Comparison of ENCODE assay signal across 8 cellular contexts in genomic region chr22:37746366-37747089, GRCh38. TPM values are rescaled to one million over a fixed set of nuclear protein-coding genes. Genes with fewer than 3 reads are reported as not detected.
DNase-seq lines count a peak whose midpoint lies in the region; ATAC-seq and TF ChIP-seq lines count a peak whose summit lies in the region.

No MANE protein-coding gene starts in this region.

- H3K9ac ChIP-seq in HCT116 (ENCODE audit: low read length), result peak overlapping the region; percentile 99

- no peaks in the 10 kb centered on the region for H3F3A ChIP-seq in DOHH2 (ENCODE audit: control insufficient read depth, insufficient read depth)

- H3K36me3 ChIP-seq in DOHH2 (ENCODE audit: control insufficient read depth, low read length) (peaks cover 6% of the 10 kb centered on the region), HCT116 (ENCODE audit: control insufficient read depth in 1 of 2, insufficient read depth in 2 of 2, low read length in 2 of 2) (no peaks in the 10 kb centered on the region; a peak in 1 of 4 replicates)

- H3K79me2 ChIP-seq in DOHH2 (ENCODE audit: control insufficient read depth, low read length), result peaks cover 46% of the 10 kb centered on the region
- H3K79me2 ChIP-seq in HCT116 (ENCODE audit: insufficient read depth, low read length), result peaks cover 63% of the 10 kb centered on the region

- H3K4me1 ChIP-seq in DOHH2 (ENCODE audit: control insufficient read depth, low read length), result peaks cover 18% of the 10 kb centered on the region
- peaks cover 71 to 85% of the 10 kb centered on the region in 2 experiments for H3K4me1 ChIP-seq in HCT116 (ENCODE audit: control insufficient read depth in 1 of 2, insufficient read depth in 2 of 2, low read length in 2 of 2)

- H3K4me2 ChIP-seq in DOHH2 (ENCODE audit: low read length), result peak overlapping the region; percentile 79
- H3K4me2 ChIP-seq in HCT116 (ENCODE audit: low read length), result peak overlapping the region; percentile 100

- CTCF ChIA-PET in HCT116 (lab: Charles Lee), result interaction anchor here (0.7 kb wide), 1 partner anchor 240 kb away, joined by 3 read pairs; no protein-coding TSS in a partner anchor

- peak overlapping the region; percentile 61 for H3K27ac ChIP-seq in DOHH2 (ENCODE audit: low read depth, low read length)
- H3K27ac ChIP-seq in HCT116 (ENCODE audit: low read depth, low read length), result peak overlapping the region; percentile 98
- peak overlapping the region in 44 of 59 donors; percentile 9 to 90 (median 66) for H3K27ac ChIP-seq in dorsolateral prefrontal cortex

- H3K9me3 ChIP-seq in DOHH2 (ENCODE audit: control insufficient read depth, insufficient read depth, low read length) (no peaks in the 10 kb centered on the region), HCT116 (ENCODE audit: control insufficient read depth in 1 of 2, insufficient read depth in 1 of 2, low read depth in 1 of 2, low read length in 2 of 2) (no peaks in the 10 kb centered on the region)

- H3K27me3 ChIP-seq in DOHH2 (ENCODE audit: control insufficient read depth, low read length), result no peaks in the 10 kb centered on the region
- H3K27me3 ChIP-seq in HCT116 (ENCODE audit: insufficient read depth, low read length), result no peaks in the 10 kb centered on the region
- peaks cover 0 to 5% (median 0%) of the 10 kb centered on the region in 45 donors for H3K27me3 ChIP-seq in dorsolateral prefrontal cortex

- H4K20me1 ChIP-seq in DOHH2 (ENCODE audit: control insufficient read depth, insufficient read depth, low read depth, low read length) (no peaks in the 10 kb centered on the region), HCT116 (ENCODE audit: insufficient read depth) (no peaks in the 10 kb centered on the region)

- H3K9me2 ChIP-seq in DOHH2 (replicated peaks; ENCODE audit: control insufficient read depth, low read length), result no peaks in the 10 kb centered on the region
- H3K9me2 ChIP-seq in HCT116 (ENCODE audit: insufficient read depth), result no peaks in the 10 kb centered on the region

- TF ChIP-seq POLR2A in HCT116 (IDR thresholded peaks at IDR 0.05; ENCODE audit: borderline replicate concordance, extremely low read depth, insufficient read depth, insufficient read length), result no peak

- no peak for TF ChIP-seq RAD21 in HCT116 (IDR thresholded peaks at IDR 0.05; ENCODE audit: low read depth)

- H3K9me3 Mint-ChIP-seq in naive B cell, result no peaks in the 10 kb centered on the region

- peak overlapping the region in 4 of 6 donors; percentile 44 to 94 (median 74) for H3K27ac Mint-ChIP-seq in naive B cell

- RAD21 ChIA-PET in HCT116 (lab: Charles Lee; ENCODE audit: low non-redundant PET in 1 of 2, low total read pairs in 2 of 2, uncharacterized antibody in 2 of 2, unreplicated experiment in 2 of 2), result no interaction called here

- POLR2A ChIA-PET in HCT116 (lab: Charles Lee), result interaction anchor here (0.6 to 6.7 kb wide), 5 partner anchors 36 to 202 kb away, joined by 3 to 63 read pairs (median 4); a partner anchor contains a TSS

- no TSS peak for BruUV-seq in HCT116 (replicated peaks; lab: Mats Ljungman, UMichigan)

- TF ChIP-seq CTCF in DOHH2 (IDR thresholded peaks at IDR 0.05; ENCODE audit: low read depth, low read length, poor library complexity, severe bottlenecking), result no peak
- TF ChIP-seq CTCF in HCT116 (IDR thresholded peaks at IDR 0.05 in 2 of 3, conservative IDR thresholded peaks at IDR 0.05 in 1 of 3; ENCODE audit: borderline replicate concordance in 1 of 3, insufficient read depth in 1 of 3, low read depth in 2 of 3, low read length in 2 of 3), result no peak
- no peak for TF ChIP-seq CTCF in dorsolateral prefrontal cortex (IDR thresholded peaks at IDR 0.05 in 54 of 56, conservative IDR thresholded peaks at IDR 0.05 in 2 of 56; ENCODE audit: low read depth in 1 of 56, partially characterized antibody in 56 of 56)

- no peaks in the 10 kb centered on the region for H3K27me3 Mint-ChIP-seq in naive B cell

- H3K4me3 Mint-ChIP-seq in naive B cell, result peak overlapping the region; percentile 79 to 97 (median 90)

- H3K4me3 ChIP-seq in DOHH2 (ENCODE audit: low read length), result peak overlapping the region; percentile 97
- peak overlapping the region; percentile 94 to 98 for H3K4me3 ChIP-seq in HCT116 (replicated peaks in 1 of 2; ENCODE audit: low read depth in 1 of 2, low read length in 2 of 2)
- H3K4me3 ChIP-seq in dorsolateral prefrontal cortex, result peak overlapping the region; percentile 49 to 91 (median 78)

- H3K36me3 Mint-ChIP-seq in naive B cell, result no peaks in the 10 kb centered on the region

- H2AFZ ChIP-seq in HCT116 (ENCODE audit: low read depth, low read length, poor library complexity, severe bottlenecking), result no peak overlapping the region

- DNase-seq in HCT116 (ENCODE audit: low read depth, low spot score) (no peak), SK-N-DZ (ENCODE audit: low spot score) (peak; percentile 31), dorsolateral prefrontal cortex (peak in 1 of 10 donors; percentile 64), naive B cell (no peak), NCI-H1417 (lab: John Stamatoyannopoulos, UW) (no peak), 8988T (no peak), HK-2 (ENCODE audit: unreplicated experiment) (no peak)

- ATAC-seq in HCT116 (no peak), naive B cell (ENCODE audit: low read depth in 2 of 2) (peak; percentile 54)

- peaks cover 23 to 33% (median 30%) of the 10 kb centered on the region in 3 donors for H3K4me1 Mint-ChIP-seq in naive B cell

- intact Hi-C loops in HCT116 (cut with micrococcal nuclease) (loop anchor here (2.0 to 5.0 kb wide), 2 partner anchors 59 to 140 kb away; partner anchors contain the start of gene NOL12), dorsolateral prefrontal cortex (cut with DNase I) (loop anchor here in 1 of 2 donors (5.0 kb wide), 1 partner anchor 139 kb away; the partner anchor contains the start of gene GGA1)

TF ChIP-seq in HCT116, 20 proteins besides CTCF, POLR2A, EP300 and RAD21:
- TF ChIP-seq ZFX (IDR thresholded peaks at IDR 0.05), result peak; percentile 33; the same call in 1 of the 2 replicates
- TF ChIP-seq FOSL1 (IDR thresholded peaks at IDR 0.05; ENCODE audit: low read depth), result no peak
- TF ChIP-seq ELF1 (IDR thresholded peaks at IDR 0.05; ENCODE audit: borderline replicate concordance, low read depth), result no peak
- TF ChIP-seq POLR2AphosphoS5 (IDR thresholded peaks at IDR 0.05; ENCODE audit: low read depth, low read length), result peak; percentile 0; the same call in 1 of the 2 replicates

RNA-seq across cellular contexts. Expression of gene TRIOBP, which starts 49.7 kb away (rescaled TPM):
- total RNA-seq in HCT116 (2021; ENCODE audit: unreplicated experiment), result 244 TPM
- polyA plus RNA-seq in HCT116 (2012), result 229 and 253 TPM in 2 replicates
- polyA plus RNA-seq in SK-N-DZ (2014; cell fraction: cytosol; rRNA removed), result 29.9 and 30.5 TPM in 2 replicates
- polyA plus RNA-seq in SK-N-DZ (2014; cell fraction: nucleus; rRNA removed), result 38.1 and 57.4 TPM in 2 replicates
- total RNA-seq in dorsolateral prefrontal cortex, result 10 to 100 TPM in 114 of 120 experiments, 1 to 10 TPM in 6; 7.5 to 29.3 (median 14.5) TPM
- polyA plus RNA-seq in naive B cell (ENCODE audit: low read depth in 6 of 6), result 10 to 100 TPM; 13.7 to 19.5 (median 16.2) TPM
